8 cellular contexts compared by ENCODE assay signal in the genomic region with DNA sequence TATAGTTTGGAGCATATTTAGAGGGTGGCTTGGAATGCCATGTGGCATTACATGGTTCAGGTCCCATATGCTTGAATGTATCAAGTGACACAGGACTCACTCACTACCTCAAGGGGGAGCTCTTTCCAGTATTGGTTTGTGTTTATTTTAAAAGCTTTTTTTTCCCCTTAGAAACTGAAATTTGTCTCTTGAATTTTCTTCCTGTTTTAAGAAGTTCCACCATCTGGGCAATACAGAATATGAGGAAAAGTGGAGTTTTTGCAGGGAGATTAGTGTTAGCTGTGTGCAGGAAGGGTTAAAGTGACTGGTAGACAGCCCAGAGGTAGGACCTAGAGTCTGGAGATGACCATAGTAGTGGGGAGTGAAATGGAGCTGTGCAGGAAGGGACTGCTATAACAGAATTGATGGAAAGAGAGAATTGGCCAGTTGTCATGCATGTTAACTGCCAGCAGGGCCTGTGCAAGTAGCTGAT. TPM values are rescaled to one million over a fixed set of nuclear protein-coding genes. Genes with fewer than 3 reads are reported as not detected.
A peak's percentile ranks its signal among the peaks of the same experiment; 100 is the strongest.
DNase-seq lines count a peak whose midpoint lies in the region; ATAC-seq, FAIRE-seq and TF ChIP-seq lines count a peak whose summit lies in the region.

No MANE protein-coding gene starts in this region.

- H3K4me3 ChIP-seq in bronchial epithelial cell (ENCODE audit: low read depth, low read length), result no peak overlapping the region

- in situ Hi-C loops in ACHN (cut with HindIII; ENCODE audit: low pct_ligation_motif_present, low pct_unique_long_range_greater_than_20kb, low sequenced_read_pairs), result no loop called here

- H3K36me3 ChIP-seq in bronchial epithelial cell (ENCODE audit: control insufficient read depth, insufficient read depth, low read length), result peaks cover 12% of the 10 kb centered on the region

- DNase-seq in ACHN (peak; percentile 45), GM03348 (ENCODE audit: low spot score) (peak; percentile 39), NCI-H2171 (lab: John Stamatoyannopoulos, UW) (peak; percentile 40), bronchial epithelial cell (ENCODE audit: low read depth) (peak; percentile 38), medulla oblongata (ENCODE audit: extremely low spot score) (peak; percentile 33), DMS79 (lab: John Stamatoyannopoulos, UW) (no peak), NCI-H2081 treated with DMSO at 0.1 percent for 48 hours (lab: John Stamatoyannopoulos, UW) (no peak)

- H3K27me3 ChIP-seq in bronchial epithelial cell (ENCODE audit: control insufficient read depth, insufficient read depth, low read length), result no peaks in the 10 kb centered on the region

- no peak for ATAC-seq in GM19035 (IDR thresholded peaks at IDR 0.05; ENCODE audit: unreplicated experiment)

- no peak for FAIRE-seq in bronchial epithelial cell (lab: Jason Lieb, UNC)

- TF ChIP-seq CTCF in bronchial epithelial cell (IDR thresholded peaks at IDR 0.05; ENCODE audit: insufficient read depth, low read length, severe bottlenecking), result peak; percentile 65

RNA-seq across cellular contexts. Expression of gene CTNNA1, which starts 36.6 kb away (rescaled TPM):
- 495 and 774 TPM in 2 replicates for total RNA-seq in bronchial epithelial cell

Comparison
In these comparisons a context has a peak if more than half of its experiments do, and no peak if none do; other contexts are left out.
1. DNase-seq: peak in ACHN (single experiment), GM03348 (single experiment), NCI-H2171 (single experiment), bronchial epithelial cell (single experiment) and medulla oblongata (single experiment); none in DMS79 (single experiment) and NCI-H2081 treated with DMSO at 0.1 percent for 48 hours (single experiment).